Comparison of ENCODE assay signal across 1 cellular context in the genomic region with DNA sequence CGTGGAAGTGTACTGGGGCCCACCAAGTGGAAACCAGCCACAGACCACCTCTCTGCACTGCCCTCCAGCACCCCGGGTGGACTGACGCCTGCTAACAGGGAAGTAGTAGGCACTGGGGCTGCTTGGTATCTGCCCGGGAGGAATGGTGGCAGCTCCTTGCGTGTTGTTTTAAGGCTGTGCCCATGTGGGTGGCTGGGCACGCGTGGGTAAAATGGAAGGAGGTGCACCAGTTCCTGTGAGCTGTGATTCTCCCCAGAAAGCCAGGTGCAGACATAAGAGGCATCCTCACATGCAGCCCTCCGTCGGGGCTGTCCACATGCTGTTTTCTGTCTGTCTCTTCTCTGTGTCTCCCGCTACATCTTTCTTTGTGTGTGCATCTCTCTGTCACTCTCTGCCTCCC.
TF ChIP-seq lines count a peak whose summit lies in the region.

No MANE protein-coding gene starts in this region.

TF ChIP-seq in GM23338, 12 proteins besides CTCF, POLR2A, EP300 and RAD21 (continued from another document):
- TF ChIP-seq CREB1 (CRISPR knock-in tag; IDR thresholded peaks at IDR 0.05; ENCODE audit: low read depth) (no peak), NANOG (IDR thresholded peaks at IDR 0.05; ENCODE audit: borderline replicate concordance) (no peak)
